In genomic region chrX:48631376-48632090, GRCh38 we compare ENCODE assay signal across 8 cellular contexts. TPM values are rescaled to one million over a fixed set of nuclear protein-coding genes. Genes with fewer than 3 reads are reported as not detected.
DNase-seq lines count a peak whose midpoint lies in the region; ATAC-seq and TF ChIP-seq lines count a peak whose summit lies in the region.

No MANE protein-coding gene starts in this region.

- H3K27ac ChIP-seq in layer of hippocampus (ENCODE audit: low read depth, low read length), result peak overlapping the region; percentile 30

- H3K4me3 Mint-ChIP-seq in activated CD4-positive, alpha-beta T cell treated with anti-CD3 and anti-CD28 coated beads for 36 hours, result no peak overlapping the region
- no peak overlapping the region for H3K4me3 Mint-ChIP-seq in chondrocyte (ENCODE audit: unreplicated experiment)

- H3K27ac Mint-ChIP-seq in activated CD4-positive, alpha-beta T cell treated with anti-CD3 and anti-CD28 coated beads for 36 hours, result no peak overlapping the region
- H3K27ac Mint-ChIP-seq in chondrocyte (ENCODE audit: unreplicated experiment), result no peak overlapping the region

- H3K4me3 ChIP-seq in GM12864 (ENCODE audit: low read depth, low read length), result no peak overlapping the region; the same call in 1 of the 2 replicates

- ATAC-seq in HG02981 (IDR thresholded peaks at IDR 0.05; ENCODE audit: unreplicated experiment), result peak; percentile 91
- peak; percentile 84 for ATAC-seq in activated CD4-positive, alpha-beta T cell treated with anti-CD3 and anti-CD28 coated beads for 36 hours
- no peak for ATAC-seq in HG03097 (IDR thresholded peaks at IDR 0.05; ENCODE audit: low FRiP score, unreplicated experiment)

- H3K4me1 Mint-ChIP-seq in activated CD4-positive, alpha-beta T cell treated with anti-CD3 and anti-CD28 coated beads for 36 hours, result peaks cover 11% of the 10 kb centered on the region
- peaks cover 3% of the 10 kb centered on the region for H3K4me1 Mint-ChIP-seq in chondrocyte (ENCODE audit: low read depth)

- no peaks in the 10 kb centered on the region for H3K27me3 Mint-ChIP-seq in activated CD4-positive, alpha-beta T cell treated with anti-CD3 and anti-CD28 coated beads for 36 hours
- H3K27me3 Mint-ChIP-seq in chondrocyte (ENCODE audit: low read depth), result no peaks in the 10 kb centered on the region

- TF ChIP-seq CTCF in GM12864 (IDR thresholded peaks at IDR 0.05; ENCODE audit: low read depth, low read length, missing control alignments) (peak; percentile 34), chondrocyte (IDR thresholded peaks at IDR 0.05) (peak; percentile 80)

- intact Hi-C loops in activated CD4-positive, alpha-beta T cell treated with anti-CD3 and anti-CD28 coated beads for 36 hours (cut with DNase I, micrococcal nuclease), result no loop called here

- H3K36me3 Mint-ChIP-seq in activated CD4-positive, alpha-beta T cell treated with anti-CD3 and anti-CD28 coated beads for 36 hours (ENCODE audit: low read depth), result no peaks in the 10 kb centered on the region
- no peaks in the 10 kb centered on the region for H3K36me3 Mint-ChIP-seq in chondrocyte (ENCODE audit: low read depth)

- DNase-seq in GM12864 (ENCODE audit: low read depth), result peak; percentile 62
- peak; percentile 77 for DNase-seq in NCI-H226
- DNase-seq in activated CD4-positive, alpha-beta T cell treated with anti-CD3 and anti-CD28 coated beads for 36 hours, result peak; percentile 79
- DNase-seq in chondrocyte (ENCODE audit: low spot score), result no peak
- peak; percentile 19 for DNase-seq in stimulated activated CD4-positive, alpha-beta T cell treated with anti-CD3 and anti-CD28 coated beads, Interleukin-2, amount 100 ng/mL, for 4 hours (ENCODE audit: low read depth)

- POLR2A ChIA-PET in activated CD4-positive, alpha-beta T cell treated with anti-CD3 and anti-CD28 coated beads for 36 hours (lab: Charles Lee), result interaction anchor here (0.6 to 1.0 kb wide), 2 partner anchors 48 to 306 kb away, joined by 3 read pairs; no protein-coding TSS in a partner anchor

- CTCF ChIA-PET in activated CD4-positive, alpha-beta T cell treated with anti-CD3 and anti-CD28 coated beads for 36 hours (lab: Charles Lee), result interaction anchor here (0.6 to 1.0 kb wide), 3 partner anchors 17 to 174 kb away, joined by 3 to 4 read pairs (median 3); no protein-coding TSS in a partner anchor

- no peaks in the 10 kb centered on the region for H3K27me3 ChIP-seq in layer of hippocampus (ENCODE audit: control insufficient read depth, insufficient read depth, low read length)

- H3K9me3 Mint-ChIP-seq in activated CD4-positive, alpha-beta T cell treated with anti-CD3 and anti-CD28 coated beads for 36 hours (ENCODE audit: low read depth), result no peaks in the 10 kb centered on the region
- H3K9me3 Mint-ChIP-seq in chondrocyte (ENCODE audit: low read depth), result peaks cover 2% of the 10 kb centered on the region

RNA-seq across cellular contexts. Expression of gene WDR13, which starts 34.2 kb away (rescaled TPM):
- total RNA-seq in activated CD4-positive, alpha-beta T cell treated with anti-CD3 and anti-CD28 coated beads for 36 hours, result 10 to 100 TPM; 27.2 to 39.4 TPM
- 87.7 to 92.9 TPM (median 92.3 TPM) in 3 replicates for total RNA-seq in chondrocyte

RNA-seq across cellular contexts. Expression of gene WAS, which starts 52.1 kb away (rescaled TPM):
- total RNA-seq in activated CD4-positive, alpha-beta T cell treated with anti-CD3 and anti-CD28 coated beads for 36 hours, result 100 to 1,000 TPM in 1 of 2 experiments, 10 to 100 TPM in 1; 85.9 to 102 TPM
- total RNA-seq in chondrocyte, result 0.24 to 1.3 TPM (median 0.37 TPM) in 3 replicates

RNA-seq across cellular contexts. Expression of gene RBM3, which starts 57.2 kb away (rescaled TPM):
- total RNA-seq in activated CD4-positive, alpha-beta T cell treated with anti-CD3 and anti-CD28 coated beads for 36 hours, result 100 to 1,000 TPM; 164 to 202 TPM
- 224 to 303 TPM (median 283 TPM) in 3 replicates for total RNA-seq in chondrocyte

Comparison
In these comparisons a context has a peak if more than half of its experiments do, and no peak if none do; other contexts are left out.
1. RNA of gene WAS, which starts 52.1 kb away (total RNA-seq): 85.9 to 102 TPM in activated CD4-positive, alpha-beta T cell treated with anti-CD3 and anti-CD28 coated beads for 36 hours; 0.24 to 1.3 TPM in chondrocyte; every median in the first group is over 10 times any median in the second.